17 cellular contexts compared by ENCODE assay signal in the genomic region with DNA sequence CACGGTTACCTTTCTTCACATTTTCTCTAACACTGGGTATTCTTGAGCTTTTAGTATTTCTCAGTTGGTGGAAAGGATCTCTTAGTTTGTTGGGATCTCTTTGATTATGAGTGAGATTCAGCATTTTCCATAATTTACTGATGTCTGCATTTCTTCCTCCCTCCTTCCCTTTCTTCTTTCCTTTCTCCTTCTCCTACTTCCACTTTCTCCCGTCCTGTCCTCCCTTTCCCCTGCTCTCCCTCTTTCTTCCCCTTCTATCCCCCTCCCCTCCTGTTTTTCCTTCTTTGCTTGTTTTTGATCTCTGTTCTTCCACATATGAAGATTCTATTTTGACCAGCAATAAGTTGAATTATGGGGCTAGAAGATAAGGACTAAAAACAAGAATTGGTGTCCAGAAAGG.
DNase-seq lines count a peak whose midpoint lies in the region; ATAC-seq lines count a peak whose summit lies in the region.
"Had no signal": no experiment of that assay in that cellular context is flagged by ENCODE, and none has a peak within 500 bp of the region (broad histone marks: within the 10 kb centered on the region; RNA-seq: fewer than 3 reads in every experiment).

No MANE protein-coding gene starts in this region.

- H3K9me3 ChIP-seq in GM23248 (ENCODE audit: low read depth) (no peaks in the 10 kb centered on the region), T-helper 17 cell (ENCODE audit: control insufficient read depth, low read length, poor library complexity, severe bottlenecking) (no peaks in the 10 kb centered on the region)
- H3K9me3 ChIP-seq: BLaER1 treated with 17β-estradiol and CSF1 and Interleukin-3, amounts not matched to agents 10 nM and 100 nM had no signal

- H3K4me1 Mint-ChIP-seq in activated CD8-positive, alpha-beta memory T cell treated with anti-CD3 and anti-CD28 coated beads, Interleukin-2, amount 10 ng/mL, durations not matched to agents 7 days and 5 days, result peaks cover 70% of the 10 kb centered on the region
- H3K4me1 Mint-ChIP-seq in T-helper 17 cell, result peaks cover 41% of the 10 kb centered on the region

- no peaks in the 10 kb centered on the region for H3K9me2 ChIP-seq in GM23248 (ENCODE audit: insufficient read depth)

- no peaks in the 10 kb centered on the region for H3K36me3 ChIP-seq in GM23248 (ENCODE audit: low read depth)

- H3K36me3 Mint-ChIP-seq in activated CD8-positive, alpha-beta memory T cell treated with anti-CD3 and anti-CD28 coated beads, Interleukin-2, amount 10 ng/mL, durations not matched to agents 7 days and 5 days, result peaks cover 45% of the 10 kb centered on the region
- peaks cover 2% of the 10 kb centered on the region for H3K36me3 Mint-ChIP-seq in T-helper 17 cell (ENCODE audit: low read depth)

- H3F3A ChIP-seq in GM23248 (ENCODE audit: insufficient read depth), result peaks cover 28% of the 10 kb centered on the region

- peak overlapping the region; percentile 41 for H3K4me2 ChIP-seq in GM23248 (ENCODE audit: unreplicated experiment)
- H3K4me2 ChIP-seq: BLaER1 treated with 17β-estradiol and CSF1 and Interleukin-3, amounts not matched to agents 10 nM and 100 nM had no signal

- peaks cover 98% of the 10 kb centered on the region for H3K79me2 ChIP-seq in GM23248 (ENCODE audit: insufficient read depth)

- no peak overlapping the region for H3K4me3 ChIP-seq in GM23248
- H3K4me3 ChIP-seq: BLaER1 treated with 17β-estradiol and CSF1 and Interleukin-3, amounts not matched to agents 10 nM and 100 nM had no signal

- H3K27me3 ChIP-seq in GM23248 (replicated peaks; ENCODE audit: insufficient read depth), result no peaks in the 10 kb centered on the region
- H3K27me3 ChIP-seq: BLaER1 treated with 17β-estradiol and CSF1 and Interleukin-3, amounts not matched to agents 10 nM and 100 nM had no signal

- H3K27ac Mint-ChIP-seq in activated CD8-positive, alpha-beta memory T cell treated with anti-CD3 and anti-CD28 coated beads, Interleukin-2, amount 10 ng/mL, durations not matched to agents 7 days and 5 days, result peak overlapping the region; percentile 36
- H3K27ac Mint-ChIP-seq in T-helper 17 cell, result peak overlapping the region; percentile 37

- H3K4me1 ChIP-seq in GM23248 (ENCODE audit: insufficient read depth), result peaks cover 28% of the 10 kb centered on the region

- no peak for DNase-seq in activated CD8-positive, alpha-beta memory T cell treated with anti-CD3 and anti-CD28 coated beads, Interleukin-2, amount 10 ng/mL, durations not matched to agents 7 days and 5 days
- DNase-seq in activated CD8-positive, alpha-beta memory T cell treated with anti-CD3 and anti-CD28 coated beads for 24 hours, result no peak
- no peak for DNase-seq in GM23248
- DNase-seq in T-helper 17 cell, result no peak
- DNase-seq in substantia nigra (lab: John Stamatoyannopoulos, UW), result no peak
- no peak for DNase-seq in RKO (ENCODE audit: low spot score)
- DNase-seq in COLO829 (ENCODE audit: low spot score), result no peak
- DNase-seq: CD8-positive, alpha-beta memory T cell; H7; KG1; NCI-H1694 treated with DMSO at 0.1 percent for 48 hours; NCI-H2107; NCI-H510A; NCI-H774; RPMI8226; SHP77 treated with DMSO at 0.1 percent for 48 hours had no signal

- H2AFZ ChIP-seq in GM23248, result no peak overlapping the region

- no peaks in the 10 kb centered on the region for H3K27me3 Mint-ChIP-seq in activated CD8-positive, alpha-beta memory T cell treated with anti-CD3 and anti-CD28 coated beads, Interleukin-2, amount 10 ng/mL, durations not matched to agents 7 days and 5 days
- H3K27me3 Mint-ChIP-seq in T-helper 17 cell, result no peaks in the 10 kb centered on the region
- H3K27me3 Mint-ChIP-seq: CD8-positive, alpha-beta memory T cell had no signal

- no peak overlapping the region for H3K4me3 Mint-ChIP-seq in activated CD8-positive, alpha-beta memory T cell treated with anti-CD3 and anti-CD28 coated beads, Interleukin-2, amount 10 ng/mL, durations not matched to agents 7 days and 5 days
- H3K4me3 Mint-ChIP-seq in T-helper 17 cell, result no peak overlapping the region
- H3K4me3 Mint-ChIP-seq: CD8-positive, alpha-beta memory T cell had no signal

- 93 to 97% methylated on average over 2 of the region's 2 CpGs for WGBS in GM23248 (ENCODE audit: low coverage in 1 of 2, low lambda C conversion rate in 2 of 2, missing lambda C conversion rate in 2 of 2), 2 experiments

- no peak for ATAC-seq in activated CD8-positive, alpha-beta memory T cell treated with anti-CD3 and anti-CD28 coated beads, Interleukin-2, amount 10 ng/mL, durations not matched to agents 7 days and 5 days
- ATAC-seq in T-helper 17 cell, result no peak

- no peak overlapping the region for H3K9ac ChIP-seq in GM23248
- H3K9ac ChIP-seq: BLaER1 treated with 17β-estradiol and CSF1 and Interleukin-3, amounts not matched to agents 10 nM and 100 nM had no signal

- in situ Hi-C loops in GM23248 (cut with MboI), result no loop called here

- no peaks in the 10 kb centered on the region for H4K20me1 ChIP-seq in GM23248 (ENCODE audit: insufficient read depth)

- H3K27ac ChIP-seq in GM23248 (no peak overlapping the region), substantia nigra (ENCODE audit: low read depth, low read length, poor library complexity, severe bottlenecking) (peak overlapping the region; percentile 54)
- H3K27ac ChIP-seq: BLaER1 treated with 17β-estradiol and CSF1 and Interleukin-3, amounts not matched to agents 10 nM and 100 nM had no signal

- H3K9me3 Mint-ChIP-seq in activated CD8-positive, alpha-beta memory T cell treated with anti-CD3 and anti-CD28 coated beads, Interleukin-2, amount 10 ng/mL, durations not matched to agents 7 days and 5 days (ENCODE audit: low read depth), result no peaks in the 10 kb centered on the region
- H3K9me3 Mint-ChIP-seq: CD8-positive, alpha-beta memory T cell had no signal

- CTCF ChIA-PET in activated CD8-positive, alpha-beta memory T cell treated with anti-CD3 and anti-CD28 coated beads, Interleukin-2, amount 10 ng/mL, durations not matched to agents 7 days and 5 days (lab: Charles Lee), result interaction anchor here (0.8 to 1.2 kb wide), 2 partner anchors 10 to 60 kb away, joined by 3 read pairs; no protein-coding TSS in a partner anchor
